Comparison of ENCODE assay signal across 26 cellular contexts in the genomic region with DNA sequence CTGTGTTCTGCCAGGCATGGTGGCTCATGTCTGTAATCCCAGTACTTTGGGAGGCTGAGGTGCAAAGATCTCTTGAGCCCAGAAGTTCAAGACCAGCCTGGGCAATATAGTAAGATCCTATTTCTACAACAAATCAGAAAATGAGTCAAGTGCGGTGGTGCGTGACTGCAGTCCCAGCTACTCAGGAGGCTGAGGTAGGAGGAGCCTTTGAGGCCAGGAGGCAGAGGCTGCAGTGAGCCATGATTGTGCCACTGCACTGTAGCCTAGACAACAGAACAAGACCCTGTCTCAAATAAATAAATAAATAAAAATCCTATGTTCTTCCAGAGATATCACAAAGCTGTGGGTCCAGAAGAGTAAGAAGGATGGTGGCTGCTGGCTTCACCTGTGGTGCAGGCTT. TPM values are rescaled to one million over a fixed set of nuclear protein-coding genes. Genes with fewer than 3 reads are reported as not detected.
"Had no signal": no experiment of that assay in that cellular context is flagged by ENCODE, and none has a peak within 500 bp of the region (broad histone marks: within the 10 kb centered on the region; RNA-seq: fewer than 3 reads in every experiment).

No MANE protein-coding gene starts in this region.

- H3K4me3 ChIP-seq: suprapubic skin, tibial artery had no signal

- H3K36me3 ChIP-seq: suprapubic skin, tibial artery had no signal

- H3K9me3 ChIP-seq: suprapubic skin, tibial artery had no signal

- H3K27ac ChIP-seq: suprapubic skin, tibial artery had no signal

- DNase-seq: activated CD4-positive, alpha-beta T cell treated with anti-CD3 and anti-CD28 coated beads for 36 hours; activated CD4-positive, CD25-positive, alpha-beta regulatory T cell; activated CD8-positive, alpha-beta memory T cell treated with anti-CD3 and anti-CD28 coated beads, Interleukin-2, amount 10 ng/mL, durations not matched to agents 7 days and 5 days; activated CD8-positive, alpha-beta T cell treated with anti-CD3 and anti-CD28 coated beads, Interleukin-2, amount 10 ng/mL, durations not matched to agents 7 days and 5 days; activated naive CD8-positive, alpha-beta T cell treated with anti-CD3 and anti-CD28 coated beads, Interleukin-2, amount 50 U/mL, for 24 hours; activated T-cell treated with anti-CD3 and anti-CD28 coated beads, Interleukin-2, amount 50 U/mL, for 48 hours; amygdala; central memory CD4-positive, alpha-beta T cell; foreskin fibroblast; head of caudate nucleus; hippocampal formation; left colon; midbrain; naive thymus-derived CD4-positive, alpha-beta T cell; right cardiac atrium; stimulated activated CD4-positive, alpha-beta T cell treated with anti-CD3 and anti-CD28 coated beads, Interleukin-15, amount 100 ng/mL, for 24 hours; stimulated activated CD4-positive, alpha-beta T cell treated with anti-CD3 and anti-CD28 coated beads, Interleukin-2, amount 100 ng/mL, for 24 hours; stimulated activated naive CD4-positive, alpha-beta T cell; T-helper 2 cell; tibial artery had no signal

- H3K27me3 ChIP-seq: suprapubic skin had no signal

- FAIRE-seq: endothelial cell of umbilical vein, keratinocyte had no signal

RNA-seq across cellular contexts. Expression of a gene that starts 22.1 kb away (rescaled TPM):
- total RNA-seq: activated CD4-positive, alpha-beta T cell treated with anti-CD3 and anti-CD28 coated beads for 36 hours; activated CD8-positive, alpha-beta memory T cell treated with anti-CD3 and anti-CD28 coated beads, Interleukin-2, amount 10 ng/mL, durations not matched to agents 7 days and 5 days; activated CD8-positive, alpha-beta T cell treated with anti-CD3 and anti-CD28 coated beads, Interleukin-2, amount 10 ng/mL, durations not matched to agents 7 days and 5 days; activated T-helper 2 cell treated with anti-CD3 and anti-CD28 coated beads, Interferon-gamma antibody, Interleukin-2, Interleukin-4, amounts not matched to agents 10 μg/mL and 5 μg/mL and 100 μg/mL, durations not matched to agents 14 hours and 24 hours and 36 hours had no signal
- polyA plus RNA-seq: naive thymus-derived CD4-positive, alpha-beta T cell; neural cell had no signal

RNA-seq across cellular contexts. Expression of a gene that starts 58.6 kb away (rescaled TPM):
- total RNA-seq: activated CD4-positive, alpha-beta T cell treated with anti-CD3 and anti-CD28 coated beads for 36 hours; activated CD8-positive, alpha-beta memory T cell treated with anti-CD3 and anti-CD28 coated beads, Interleukin-2, amount 10 ng/mL, durations not matched to agents 7 days and 5 days; activated CD8-positive, alpha-beta T cell treated with anti-CD3 and anti-CD28 coated beads, Interleukin-2, amount 10 ng/mL, durations not matched to agents 7 days and 5 days; activated T-helper 2 cell treated with anti-CD3 and anti-CD28 coated beads, Interferon-gamma antibody, Interleukin-2, Interleukin-4, amounts not matched to agents 10 μg/mL and 5 μg/mL and 100 μg/mL, durations not matched to agents 14 hours and 24 hours and 36 hours; endothelial cell of umbilical vein; naive thymus-derived CD4-positive, alpha-beta T cell; pulmonary artery endothelial cell had no signal
- polyA plus RNA-seq: endothelial cell of umbilical vein; keratinocyte; naive thymus-derived CD4-positive, alpha-beta T cell had no signal
